Comparison of ENCODE assay signal across 1 cellular context in the genomic region with DNA sequence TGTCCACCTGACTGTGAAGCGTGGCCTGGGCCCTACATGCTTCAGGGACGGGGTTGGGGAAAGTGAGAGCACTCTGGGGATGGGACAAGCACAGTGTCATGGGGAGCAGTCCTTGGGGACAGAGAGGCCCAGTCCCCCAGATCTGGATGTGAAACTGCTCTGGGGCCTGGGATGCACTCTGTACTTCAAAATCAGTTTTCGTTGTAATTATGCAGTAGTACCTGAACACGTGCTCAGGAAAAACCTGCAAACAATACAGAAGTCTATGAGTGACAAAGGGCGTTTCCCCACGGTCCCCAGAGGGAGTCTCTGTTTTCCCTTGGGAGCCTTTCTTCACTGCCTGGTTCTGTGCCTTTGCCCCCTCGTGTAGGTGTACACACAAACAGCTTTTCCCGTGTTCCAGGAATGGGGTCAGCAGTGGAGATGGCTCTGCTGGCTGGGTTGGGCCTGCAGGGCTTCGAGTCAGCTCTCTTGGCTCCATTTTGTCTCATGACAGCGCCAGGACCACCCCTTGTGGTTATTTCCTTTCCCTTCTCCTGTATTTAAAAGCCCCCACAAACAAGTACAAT.
TF ChIP-seq lines count a peak whose summit lies in the region.

No MANE protein-coding gene starts in this region.

TF ChIP-seq in GM12878, 131 proteins besides CTCF, POLR2A, EP300 and RAD21 (continued from another document and continues in another):
- TF ChIP-seq, protein P1, sequence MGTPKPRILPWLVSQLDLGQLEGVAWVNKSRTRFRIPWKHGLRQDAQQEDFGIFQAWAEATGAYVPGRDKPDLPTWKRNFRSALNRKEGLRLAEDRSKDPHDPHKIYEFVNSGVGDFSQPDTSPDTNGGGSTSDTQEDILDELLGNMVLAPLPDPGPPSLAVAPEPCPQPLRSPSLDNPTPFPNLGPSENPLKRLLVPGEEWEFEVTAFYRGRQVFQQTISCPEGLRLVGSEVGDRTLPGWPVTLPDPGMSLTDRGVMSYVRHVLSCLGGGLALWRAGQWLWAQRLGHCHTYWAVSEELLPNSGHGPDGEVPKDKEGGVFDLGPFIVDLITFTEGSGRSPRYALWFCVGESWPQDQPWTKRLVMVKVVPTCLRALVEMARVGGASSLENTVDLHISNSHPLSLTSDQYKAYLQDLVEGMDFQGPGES (IDR thresholded peaks at IDR 0.05), result no peak
- TF ChIP-seq ZNF24 (IDR thresholded peaks at IDR 0.05) (peak; percentile 53), YBX1 (IDR thresholded peaks at IDR 0.05) (peak; percentile 98), IKZF1 (conservative IDR thresholded peaks at IDR 0.05) (peak; percentile 87), SUZ12 (IDR thresholded peaks at IDR 0.05; ENCODE audit: unreplicated experiment) (no peak), SMAD5 (IDR thresholded peaks at IDR 0.05; ENCODE audit: low read depth) (no peak), ZNF207 (IDR thresholded peaks at IDR 0.05; ENCODE audit: borderline replicate concordance) (no peak), TCF7 (IDR thresholded peaks at IDR 0.05; ENCODE audit: borderline replicate concordance) (no peak), TAF1 (IDR thresholded peaks at IDR 0.05; ENCODE audit: borderline replicate concordance, low read depth, low read length) (no peak), SMC3 (IDR thresholded peaks at IDR 0.05; ENCODE audit: borderline replicate concordance, low read length) (0 out of 2 replicates have a peak, but pooled peaks have one; percentile 17), ASH2L (IDR thresholded peaks at IDR 0.05; ENCODE audit: borderline replicate concordance, low read depth) (no peak), TCF3 (IDR thresholded peaks at IDR 0.05; ENCODE audit: borderline replicate concordance, insufficient read depth, low read depth, low read length) (no peak), TBL1XR1 (IDR thresholded peaks at IDR 0.05; ENCODE audit: low read depth, low read length) (no peak), MTA3 (IDR thresholded peaks at IDR 0.05; ENCODE audit: borderline replicate concordance, low read length) (no peak), NRF1 (conservative IDR thresholded peaks at IDR 0.05; ENCODE audit: low read depth, low read length) (no peak), NBN (IDR thresholded peaks at IDR 0.05) (peak; percentile 81), HDGF (IDR thresholded peaks at IDR 0.05) (no peak), CHD4 (IDR thresholded peaks at IDR 0.05) (no peak), MYB (IDR thresholded peaks at IDR 0.05; ENCODE audit: borderline replicate concordance, low read depth, low read length) (0 out of 2 replicates have a peak, but pooled peaks have one; percentile 18), RELA (IDR thresholded peaks at IDR 0.05; ENCODE audit: borderline replicate concordance, partially characterized antibody) (peak; percentile 25), CHD2 (IDR thresholded peaks at IDR 0.05; ENCODE audit: borderline replicate concordance, low read depth, low read length) (peak; percentile 17; the same call in 1 of the 2 replicates), ESRRA (IDR thresholded peaks at IDR 0.05; ENCODE audit: low read length) (no peak), SP1 (IDR thresholded peaks at IDR 0.05; ENCODE audit: low read depth, low read length) (no peak), ATF7 (IDR thresholded peaks at IDR 0.05; ENCODE audit: low read depth) (peak; percentile 76), LARP7 (IDR thresholded peaks at IDR 0.05) (no peak), POU2F2 (IDR thresholded peaks at IDR 0.05; ENCODE audit: borderline replicate concordance, low read depth, low read length) (no peak), ETV6 (conservative IDR thresholded peaks at IDR 0.05 in 1 of 2, IDR thresholded peaks at IDR 0.05 in 1 of 2; ENCODE audit: borderline replicate concordance in 1 of 2, low read depth in 1 of 2) (no peak), ZSCAN29 (IDR thresholded peaks at IDR 0.05) (no peak), NFYA (IDR thresholded peaks at IDR 0.05; ENCODE audit: borderline replicate concordance, low read depth, low read length) (no peak), EZH2 (IDR thresholded peaks at IDR 0.05; ENCODE audit: borderline replicate concordance, control insufficient read depth, low read depth, low read length) (no peak), FOXK2 (IDR thresholded peaks at IDR 0.05) (no peak), CBX5 (IDR thresholded peaks at IDR 0.05; ENCODE audit: low read depth) (no peak)
- TF ChIP-seq, protein P2, sequence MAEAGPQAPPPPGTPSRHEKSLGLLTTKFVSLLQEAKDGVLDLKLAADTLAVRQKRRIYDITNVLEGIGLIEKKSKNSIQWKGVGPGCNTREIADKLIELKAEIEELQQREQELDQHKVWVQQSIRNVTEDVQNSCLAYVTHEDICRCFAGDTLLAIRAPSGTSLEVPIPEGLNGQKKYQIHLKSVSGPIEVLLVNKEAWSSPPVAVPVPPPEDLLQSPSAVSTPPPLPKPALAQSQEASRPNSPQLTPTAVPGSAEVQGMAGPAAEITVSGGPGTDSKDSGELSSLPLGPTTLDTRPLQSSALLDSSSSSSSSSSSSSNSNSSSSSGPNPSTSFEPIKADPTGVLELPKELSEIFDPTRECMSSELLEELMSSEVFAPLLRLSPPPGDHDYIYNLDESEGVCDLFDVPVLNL (IDR thresholded peaks at IDR 0.05; ENCODE audit: low read depth, low read length), result no peak
- TF ChIP-seq, protein P3, sequence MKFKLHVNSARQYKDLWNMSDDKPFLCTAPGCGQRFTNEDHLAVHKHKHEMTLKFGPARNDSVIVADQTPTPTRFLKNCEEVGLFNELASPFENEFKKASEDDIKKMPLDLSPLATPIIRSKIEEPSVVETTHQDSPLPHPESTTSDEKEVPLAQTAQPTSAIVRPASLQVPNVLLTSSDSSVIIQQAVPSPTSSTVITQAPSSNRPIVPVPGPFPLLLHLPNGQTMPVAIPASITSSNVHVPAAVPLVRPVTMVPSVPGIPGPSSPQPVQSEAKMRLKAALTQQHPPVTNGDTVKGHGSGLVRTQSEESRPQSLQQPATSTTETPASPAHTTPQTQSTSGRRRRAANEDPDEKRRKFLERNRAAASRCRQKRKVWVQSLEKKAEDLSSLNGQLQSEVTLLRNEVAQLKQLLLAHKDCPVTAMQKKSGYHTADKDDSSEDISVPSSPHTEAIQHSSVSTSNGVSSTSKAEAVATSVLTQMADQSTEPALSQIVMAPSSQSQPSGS (IDR thresholded peaks at IDR 0.05; ENCODE audit: low read length), result no peak
- TF ChIP-seq, protein P4, sequence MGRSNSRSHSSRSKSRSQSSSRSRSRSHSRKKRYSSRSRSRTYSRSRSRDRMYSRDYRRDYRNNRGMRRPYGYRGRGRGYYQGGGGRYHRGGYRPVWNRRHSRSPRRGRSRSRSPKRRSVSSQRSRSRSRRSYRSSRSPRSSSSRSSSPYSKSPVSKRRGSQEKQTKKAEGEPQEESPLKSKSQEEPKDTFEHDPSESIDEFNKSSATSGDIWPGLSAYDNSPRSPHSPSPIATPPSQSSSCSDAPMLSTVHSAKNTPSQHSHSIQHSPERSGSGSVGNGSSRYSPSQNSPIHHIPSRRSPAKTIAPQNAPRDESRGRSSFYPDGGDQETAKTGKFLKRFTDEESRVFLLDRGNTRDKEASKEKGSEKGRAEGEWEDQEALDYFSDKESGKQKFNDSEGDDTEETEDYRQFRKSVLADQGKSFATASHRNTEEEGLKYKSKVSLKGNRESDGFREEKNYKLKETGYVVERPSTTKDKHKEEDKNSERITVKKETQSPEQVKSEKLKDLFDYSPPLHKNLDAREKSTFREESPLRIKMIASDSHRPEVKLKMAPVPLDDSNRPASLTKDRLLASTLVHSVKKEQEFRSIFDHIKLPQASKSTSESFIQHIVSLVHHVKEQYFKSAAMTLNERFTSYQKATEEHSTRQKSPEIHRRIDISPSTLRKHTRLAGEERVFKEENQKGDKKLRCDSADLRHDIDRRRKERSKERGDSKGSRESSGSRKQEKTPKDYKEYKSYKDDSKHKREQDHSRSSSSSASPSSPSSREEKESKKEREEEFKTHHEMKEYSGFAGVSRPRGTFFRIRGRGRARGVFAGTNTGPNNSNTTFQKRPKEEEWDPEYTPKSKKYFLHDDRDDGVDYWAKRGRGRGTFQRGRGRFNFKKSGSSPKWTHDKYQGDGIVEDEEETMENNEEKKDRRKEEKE (IDR thresholded peaks at IDR 0.05), result no peak
- TF ChIP-seq, protein P5, sequence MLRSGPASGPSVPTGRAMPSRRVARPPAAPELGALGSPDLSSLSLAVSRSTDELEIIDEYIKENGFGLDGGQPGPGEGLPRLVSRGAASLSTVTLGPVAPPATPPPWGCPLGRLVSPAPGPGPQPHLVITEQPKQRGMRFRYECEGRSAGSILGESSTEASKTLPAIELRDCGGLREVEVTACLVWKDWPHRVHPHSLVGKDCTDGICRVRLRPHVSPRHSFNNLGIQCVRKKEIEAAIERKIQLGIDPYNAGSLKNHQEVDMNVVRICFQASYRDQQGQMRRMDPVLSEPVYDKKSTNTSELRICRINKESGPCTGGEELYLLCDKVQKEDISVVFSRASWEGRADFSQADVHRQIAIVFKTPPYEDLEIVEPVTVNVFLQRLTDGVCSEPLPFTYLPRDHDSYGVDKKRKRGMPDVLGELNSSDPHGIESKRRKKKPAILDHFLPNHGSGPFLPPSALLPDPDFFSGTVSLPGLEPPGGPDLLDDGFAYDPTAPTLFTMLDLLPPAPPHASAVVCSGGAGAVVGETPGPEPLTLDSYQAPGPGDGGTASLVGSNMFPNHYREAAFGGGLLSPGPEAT (IDR thresholded peaks at IDR 0.05; ENCODE audit: low read depth), result peak; percentile 89
- TF ChIP-seq, protein P6, sequence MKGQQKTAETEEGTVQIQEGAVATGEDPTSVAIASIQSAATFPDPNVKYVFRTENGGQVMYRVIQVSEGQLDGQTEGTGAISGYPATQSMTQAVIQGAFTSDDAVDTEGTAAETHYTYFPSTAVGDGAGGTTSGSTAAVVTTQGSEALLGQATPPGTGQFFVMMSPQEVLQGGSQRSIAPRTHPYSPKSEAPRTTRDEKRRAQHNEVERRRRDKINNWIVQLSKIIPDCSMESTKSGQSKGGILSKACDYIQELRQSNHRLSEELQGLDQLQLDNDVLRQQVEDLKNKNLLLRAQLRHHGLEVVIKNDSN (IDR thresholded peaks at IDR 0.05; ENCODE audit: borderline replicate concordance, extremely low read length, insufficient read depth, low read depth, low read length), result no peak
- TF ChIP-seq, protein P7, sequence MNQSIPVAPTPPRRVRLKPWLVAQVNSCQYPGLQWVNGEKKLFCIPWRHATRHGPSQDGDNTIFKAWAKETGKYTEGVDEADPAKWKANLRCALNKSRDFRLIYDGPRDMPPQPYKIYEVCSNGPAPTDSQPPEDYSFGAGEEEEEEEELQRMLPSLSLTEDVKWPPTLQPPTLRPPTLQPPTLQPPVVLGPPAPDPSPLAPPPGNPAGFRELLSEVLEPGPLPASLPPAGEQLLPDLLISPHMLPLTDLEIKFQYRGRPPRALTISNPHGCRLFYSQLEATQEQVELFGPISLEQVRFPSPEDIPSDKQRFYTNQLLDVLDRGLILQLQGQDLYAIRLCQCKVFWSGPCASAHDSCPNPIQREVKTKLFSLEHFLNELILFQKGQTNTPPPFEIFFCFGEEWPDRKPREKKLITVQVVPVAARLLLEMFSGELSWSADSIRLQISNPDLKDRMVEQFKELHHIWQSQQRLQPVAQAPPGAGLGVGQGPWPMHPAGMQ (IDR thresholded peaks at IDR 0.05; ENCODE audit: borderline replicate concordance), result no peak
- TF ChIP-seq, protein P8, sequence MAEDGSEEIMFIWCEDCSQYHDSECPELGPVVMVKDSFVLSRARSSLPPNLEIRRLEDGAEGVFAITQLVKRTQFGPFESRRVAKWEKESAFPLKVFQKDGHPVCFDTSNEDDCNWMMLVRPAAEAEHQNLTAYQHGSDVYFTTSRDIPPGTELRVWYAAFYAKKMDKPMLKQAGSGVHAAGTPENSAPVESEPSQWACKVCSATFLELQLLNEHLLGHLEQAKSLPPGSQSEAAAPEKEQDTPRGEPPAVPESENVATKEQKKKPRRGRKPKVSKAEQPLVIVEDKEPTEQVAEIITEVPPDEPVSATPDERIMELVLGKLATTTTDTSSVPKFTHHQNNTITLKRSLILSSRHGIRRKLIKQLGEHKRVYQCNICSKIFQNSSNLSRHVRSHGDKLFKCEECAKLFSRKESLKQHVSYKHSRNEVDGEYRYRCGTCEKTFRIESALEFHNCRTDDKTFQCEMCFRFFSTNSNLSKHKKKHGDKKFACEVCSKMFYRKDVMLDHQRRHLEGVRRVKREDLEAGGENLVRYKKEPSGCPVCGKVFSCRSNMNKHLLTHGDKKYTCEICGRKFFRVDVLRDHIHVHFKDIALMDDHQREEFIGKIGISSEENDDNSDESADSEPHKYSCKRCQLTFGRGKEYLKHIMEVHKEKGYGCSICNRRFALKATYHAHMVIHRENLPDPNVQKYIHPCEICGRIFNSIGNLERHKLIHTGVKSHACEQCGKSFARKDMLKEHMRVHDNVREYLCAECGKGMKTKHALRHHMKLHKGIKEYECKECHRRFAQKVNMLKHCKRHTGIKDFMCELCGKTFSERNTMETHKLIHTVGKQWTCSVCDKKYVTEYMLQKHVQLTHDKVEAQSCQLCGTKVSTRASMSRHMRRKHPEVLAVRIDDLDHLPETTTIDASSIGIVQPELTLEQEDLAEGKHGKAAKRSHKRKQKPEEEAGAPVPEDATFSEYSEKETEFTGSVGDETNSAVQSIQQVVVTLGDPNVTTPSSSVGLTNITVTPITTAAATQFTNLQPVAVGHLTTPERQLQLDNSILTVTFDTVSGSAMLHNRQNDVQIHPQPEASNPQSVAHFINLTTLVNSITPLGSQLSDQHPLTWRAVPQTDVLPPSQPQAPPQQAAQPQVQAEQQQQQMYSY (CRISPR knock-in tag; IDR thresholded peaks at IDR 0.05), result 0 out of 2 replicates have a peak, but pooled peaks have one; percentile 41
- TF ChIP-seq, protein P9, sequence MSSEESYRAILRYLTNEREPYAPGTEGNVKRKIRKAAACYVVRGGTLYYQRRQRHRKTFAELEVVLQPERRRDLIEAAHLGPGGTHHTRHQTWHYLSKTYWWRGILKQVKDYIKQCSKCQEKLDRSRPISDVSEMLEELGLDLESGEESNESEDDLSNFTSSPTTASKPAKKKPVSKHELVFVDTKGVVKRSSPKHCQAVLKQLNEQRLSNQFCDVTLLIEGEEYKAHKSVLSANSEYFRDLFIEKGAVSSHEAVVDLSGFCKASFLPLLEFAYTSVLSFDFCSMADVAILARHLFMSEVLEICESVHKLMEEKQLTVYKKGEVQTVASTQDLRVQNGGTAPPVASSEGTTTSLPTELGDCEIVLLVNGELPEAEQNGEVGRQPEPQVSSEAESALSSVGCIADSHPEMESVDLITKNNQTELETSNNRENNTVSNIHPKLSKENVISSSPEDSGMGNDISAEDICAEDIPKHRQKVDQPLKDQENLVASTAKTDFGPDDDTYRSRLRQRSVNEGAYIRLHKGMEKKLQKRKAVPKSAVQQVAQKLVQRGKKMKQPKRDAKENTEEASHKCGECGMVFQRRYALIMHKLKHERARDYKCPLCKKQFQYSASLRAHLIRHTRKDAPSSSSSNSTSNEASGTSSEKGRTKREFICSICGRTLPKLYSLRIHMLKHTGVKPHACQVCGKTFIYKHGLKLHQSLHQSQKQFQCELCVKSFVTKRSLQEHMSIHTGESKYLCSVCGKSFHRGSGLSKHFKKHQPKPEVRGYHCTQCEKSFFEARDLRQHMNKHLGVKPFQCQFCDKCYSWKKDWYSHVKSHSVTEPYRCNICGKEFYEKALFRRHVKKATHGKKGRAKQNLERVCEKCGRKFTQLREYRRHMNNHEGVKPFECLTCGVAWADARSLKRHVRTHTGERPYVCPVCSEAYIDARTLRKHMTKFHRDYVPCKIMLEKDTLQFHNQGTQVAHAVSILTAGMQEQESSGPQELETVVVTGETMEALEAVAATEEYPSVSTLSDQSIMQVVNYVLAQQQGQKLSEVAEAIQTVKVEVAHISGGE (CRISPR knock-in tag; IDR thresholded peaks at IDR 0.05), result no peak
